Comparison of ENCODE assay signal across 8 cellular contexts in the genomic region with DNA sequence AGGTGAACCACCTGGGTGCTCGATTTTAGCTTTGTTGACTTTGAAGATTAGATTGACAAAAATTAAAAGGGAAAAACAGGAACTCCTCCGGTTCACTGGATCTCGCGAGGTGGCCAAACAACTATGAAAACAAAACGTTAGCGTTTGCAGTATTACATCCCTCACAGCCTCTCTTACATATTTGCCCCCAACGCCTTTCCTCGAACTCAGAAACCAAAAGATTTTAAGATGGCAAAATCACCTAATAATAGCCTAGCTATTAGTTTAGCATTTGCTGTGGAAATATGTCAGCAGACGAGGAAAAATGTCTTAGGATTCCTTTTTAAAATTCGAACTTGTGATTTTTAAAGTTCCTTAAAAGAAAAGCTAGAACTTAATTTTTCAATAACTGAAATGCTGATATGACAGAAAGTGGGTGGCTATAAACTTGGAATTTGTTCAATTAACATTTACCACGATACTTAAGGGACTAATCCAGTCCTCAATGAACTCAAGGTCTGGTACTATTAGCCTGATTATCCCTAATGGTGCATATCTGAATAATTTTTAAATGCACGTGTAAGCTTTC. TPM values are rescaled to one million over a fixed set of nuclear protein-coding genes. Genes with fewer than 3 reads are reported as not detected.
DNase-seq lines count a peak whose midpoint lies in the region; ATAC-seq and TF ChIP-seq lines count a peak whose summit lies in the region.

No MANE protein-coding gene starts in this region.

- no peaks in the 10 kb centered on the region for H3K27me3 ChIP-seq in BLaER1 treated with 17β-estradiol and CSF1 and Interleukin-3, amounts not matched to agents 10 nM and 100 nM
- H3K27me3 ChIP-seq in gastroesophageal sphincter (peaks cover 17% of the 10 kb centered on the region), psoas muscle (ENCODE audit: insufficient read depth in 3 of 3, low read length in 2 of 3) (peaks cover 0 to 10% (median 0%) of the 10 kb centered on the region in 3 donors)

- peak overlapping the region; percentile 85 to 97 (median 89) for H3K9ac ChIP-seq in BLaER1 treated with 17β-estradiol and CSF1 and Interleukin-3, amounts not matched to agents 10 nM and 100 nM

- H3K4me1 ChIP-seq in BLaER1 treated with 17β-estradiol and CSF1 and Interleukin-3, amounts not matched to agents 10 nM and 100 nM, result peaks cover 8 to 27% (median 24%) of the 10 kb centered on the region in 10 experiments
- peaks cover 2 to 34% (median 7%) of the 10 kb centered on the region in 3 donors for H3K4me1 ChIP-seq in gastroesophageal sphincter
- H3K4me1 ChIP-seq in psoas muscle, result peaks cover 3% of the 10 kb centered on the region

- H3K9me3 ChIP-seq in BLaER1 treated with 17β-estradiol and CSF1 and Interleukin-3, amounts not matched to agents 10 nM and 100 nM (replicated peaks in 1 of 11), result no peaks in the 10 kb centered on the region
- no peaks in the 10 kb centered on the region for H3K9me3 ChIP-seq in gastroesophageal sphincter
- H3K9me3 ChIP-seq in psoas muscle, result no peaks in the 10 kb centered on the region

- H3K4me3 ChIP-seq in BLaER1 treated with 17β-estradiol and CSF1 and Interleukin-3, amounts not matched to agents 10 nM and 100 nM, result peak overlapping the region; percentile 68 to 90 (median 82)
- H3K4me3 ChIP-seq in WI38 (ENCODE audit: low read depth, low read length) (peak overlapping the region; percentile 83), gastroesophageal sphincter (peak overlapping the region; percentile 88 to 89), psoas muscle (peak overlapping the region; percentile 86)

- no peaks in the 10 kb centered on the region; a peak in 2 of 22 replicates for H3K36me3 ChIP-seq in BLaER1 treated with 17β-estradiol and CSF1 and Interleukin-3, amounts not matched to agents 10 nM and 100 nM
- H3K36me3 ChIP-seq in gastroesophageal sphincter (no peaks in the 10 kb centered on the region), psoas muscle (ENCODE audit: insufficient read depth in 1 of 2, low read depth in 1 of 2) (no peaks in the 10 kb centered on the region)

- H3K27ac ChIP-seq in BLaER1 treated with 17β-estradiol and CSF1 and Interleukin-3, amounts not matched to agents 10 nM and 100 nM, result peak overlapping the region; percentile 85 to 99 (median 94)
- H3K27ac ChIP-seq in gastroesophageal sphincter, result peak overlapping the region; percentile 90 to 97 (median 94)
- H3K27ac ChIP-seq in psoas muscle, result peak overlapping the region; percentile 90

- no peak for TF ChIP-seq POLR2A in gastroesophageal sphincter (IDR thresholded peaks at IDR 0.05)

- DNase-seq in GM19240 (ENCODE audit: insufficient read length, low spot score) (peak; percentile 6), psoas muscle (no peak), NCI-H187 treated with DMSO at 0.1 percent for 48 hours (lab: John Stamatoyannopoulos, UW) (no peak), NCI-H128 (lab: John Stamatoyannopoulos, UW; ENCODE audit: unreplicated experiment) (no peak)

- TF ChIP-seq EP300 in gastroesophageal sphincter (IDR thresholded peaks at IDR 0.05), result no peak

- ATAC-seq in HG03354 (IDR thresholded peaks at IDR 0.05; ENCODE audit: poor library complexity, severe bottlenecking, unreplicated experiment) (peak; percentile 31), gastroesophageal sphincter (peak; percentile 68), psoas muscle (peak; percentile 46 to 75 (median 57))

- intact Hi-C loops in psoas muscle (cut with DNase I), result loop anchor here in 1 of 2 donors (1.0 to 2.0 kb wide), 2 partner anchors 48 to 59 kb away; a partner anchor contains a TSS

- peak overlapping the region; percentile 68 to 88 (median 84) for H3K4me2 ChIP-seq in BLaER1 treated with 17β-estradiol and CSF1 and Interleukin-3, amounts not matched to agents 10 nM and 100 nM

- no peak for TF ChIP-seq CTCF in WI38 (IDR thresholded peaks at IDR 0.05; ENCODE audit: low read depth, low read length)
- no peak for TF ChIP-seq CTCF in gastroesophageal sphincter (IDR thresholded peaks at IDR 0.05)
- TF ChIP-seq CTCF in psoas muscle (IDR thresholded peaks at IDR 0.05), result no peak

- 5 to 6% methylated on average over 11 to 12 of the region's 12 CpGs for WGBS in gastroesophageal sphincter (ENCODE audit: low coverage in 1 of 2), 2 donors
- WGBS in psoas muscle, 3 donors, result 11 to 16% (median 12%) methylated on average over 12 of the region's 12 CpGs

- H4K20me1 ChIP-seq in BLaER1 treated with 17β-estradiol and CSF1 and Interleukin-3, amounts not matched to agents 10 nM and 100 nM, result no peaks in the 10 kb centered on the region

RNA-seq across cellular contexts. Expression of a gene that starts 0.5 kb away (rescaled TPM):
- total RNA-seq in gastroesophageal sphincter (10 to 100 TPM; 14.8 to 41.4 (median 23.0) TPM), psoas muscle (1 to 10 TPM; 7.7 to 8.7 (median 8.2) TPM)
- polyA plus RNA-seq in psoas muscle, result 1 to 10 TPM; 4.2 to 4.7 (median 4.4) TPM

RNA-seq across cellular contexts. Expression of a gene that starts 48.2 kb away (rescaled TPM):
- total RNA-seq in gastroesophageal sphincter, result 10 to 100 TPM; 12.2 to 22.7 (median 16.8) TPM
- 10 to 100 TPM; 23.4 to 34.6 (median 26.8) TPM for total RNA-seq in psoas muscle
- 10 to 100 TPM; 27.8 to 64.0 (median 50.9) TPM for polyA plus RNA-seq in psoas muscle
